2 cellular contexts compared by ENCODE assay signal in genomic region chr6:103893082-103893481, GRCh38.
TF ChIP-seq lines count a peak whose summit lies in the region.

No MANE protein-coding gene starts in this region.

TF ChIP-seq in SK-N-SH, 30 proteins besides CTCF, POLR2A, EP300 and RAD21:
- no peak for TF ChIP-seq RFX5 (IDR thresholded peaks at IDR 0.05; ENCODE audit: low read length)
- TF ChIP-seq NFIC (IDR thresholded peaks at IDR 0.05; ENCODE audit: borderline replicate concordance), result no peak
- no peak for TF ChIP-seq TAF1 (IDR thresholded peaks at IDR 0.05; ENCODE audit: borderline replicate concordance, low read depth, low read length)
- TF ChIP-seq FOXJ3 (CRISPR knock-in tag; IDR thresholded peaks at IDR 0.05), result no peak
- TF ChIP-seq SIN3A (IDR thresholded peaks at IDR 0.05; ENCODE audit: borderline replicate concordance, low read depth, low read length), result no peak
- TF ChIP-seq, protein P1, sequence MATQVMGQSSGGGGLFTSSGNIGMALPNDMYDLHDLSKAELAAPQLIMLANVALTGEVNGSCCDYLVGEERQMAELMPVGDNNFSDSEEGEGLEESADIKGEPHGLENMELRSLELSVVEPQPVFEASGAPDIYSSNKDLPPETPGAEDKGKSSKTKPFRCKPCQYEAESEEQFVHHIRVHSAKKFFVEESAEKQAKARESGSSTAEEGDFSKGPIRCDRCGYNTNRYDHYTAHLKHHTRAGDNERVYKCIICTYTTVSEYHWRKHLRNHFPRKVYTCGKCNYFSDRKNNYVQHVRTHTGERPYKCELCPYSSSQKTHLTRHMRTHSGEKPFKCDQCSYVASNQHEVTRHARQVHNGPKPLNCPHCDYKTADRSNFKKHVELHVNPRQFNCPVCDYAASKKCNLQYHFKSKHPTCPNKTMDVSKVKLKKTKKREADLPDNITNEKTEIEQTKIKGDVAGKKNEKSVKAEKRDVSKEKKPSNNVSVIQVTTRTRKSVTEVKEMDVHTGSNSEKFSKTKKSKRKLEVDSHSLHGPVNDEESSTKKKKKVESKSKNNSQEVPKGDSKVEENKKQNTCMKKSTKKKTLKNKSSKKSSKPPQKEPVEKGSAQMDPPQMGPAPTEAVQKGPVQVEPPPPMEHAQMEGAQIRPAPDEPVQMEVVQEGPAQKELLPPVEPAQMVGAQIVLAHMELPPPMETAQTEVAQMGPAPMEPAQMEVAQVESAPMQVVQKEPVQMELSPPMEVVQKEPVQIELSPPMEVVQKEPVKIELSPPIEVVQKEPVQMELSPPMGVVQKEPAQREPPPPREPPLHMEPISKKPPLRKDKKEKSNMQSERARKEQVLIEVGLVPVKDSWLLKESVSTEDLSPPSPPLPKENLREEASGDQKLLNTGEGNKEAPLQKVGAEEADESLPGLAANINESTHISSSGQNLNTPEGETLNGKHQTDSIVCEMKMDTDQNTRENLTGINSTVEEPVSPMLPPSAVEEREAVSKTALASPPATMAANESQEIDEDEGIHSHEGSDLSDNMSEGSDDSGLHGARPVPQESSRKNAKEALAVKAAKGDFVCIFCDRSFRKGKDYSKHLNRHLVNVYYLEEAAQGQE (IDR thresholded peaks at IDR 0.05; ENCODE audit: low read depth, low read length), result no peak
- TF ChIP-seq SMC3 (IDR thresholded peaks at IDR 0.05; ENCODE audit: low read depth, low read length), result no peak
- no peak for TF ChIP-seq IRF3 (IDR thresholded peaks at IDR 0.05; ENCODE audit: low read depth, low read length)
- TF ChIP-seq RXRA (IDR thresholded peaks at IDR 0.05; ENCODE audit: borderline replicate concordance, low read depth), result no peak
- TF ChIP-seq USF1 (IDR thresholded peaks at IDR 0.05; ENCODE audit: borderline replicate concordance, low read depth), result no peak
- no peak for TF ChIP-seq TEAD4 (IDR thresholded peaks at IDR 0.05; ENCODE audit: borderline replicate concordance, insufficient read depth)
- TF ChIP-seq USF2 (IDR thresholded peaks at IDR 0.05; ENCODE audit: borderline replicate concordance, low read depth, low read length), result no peak
- TF ChIP-seq TCF12 (IDR thresholded peaks at IDR 0.05), result no peak
- TF ChIP-seq, protein P2, sequence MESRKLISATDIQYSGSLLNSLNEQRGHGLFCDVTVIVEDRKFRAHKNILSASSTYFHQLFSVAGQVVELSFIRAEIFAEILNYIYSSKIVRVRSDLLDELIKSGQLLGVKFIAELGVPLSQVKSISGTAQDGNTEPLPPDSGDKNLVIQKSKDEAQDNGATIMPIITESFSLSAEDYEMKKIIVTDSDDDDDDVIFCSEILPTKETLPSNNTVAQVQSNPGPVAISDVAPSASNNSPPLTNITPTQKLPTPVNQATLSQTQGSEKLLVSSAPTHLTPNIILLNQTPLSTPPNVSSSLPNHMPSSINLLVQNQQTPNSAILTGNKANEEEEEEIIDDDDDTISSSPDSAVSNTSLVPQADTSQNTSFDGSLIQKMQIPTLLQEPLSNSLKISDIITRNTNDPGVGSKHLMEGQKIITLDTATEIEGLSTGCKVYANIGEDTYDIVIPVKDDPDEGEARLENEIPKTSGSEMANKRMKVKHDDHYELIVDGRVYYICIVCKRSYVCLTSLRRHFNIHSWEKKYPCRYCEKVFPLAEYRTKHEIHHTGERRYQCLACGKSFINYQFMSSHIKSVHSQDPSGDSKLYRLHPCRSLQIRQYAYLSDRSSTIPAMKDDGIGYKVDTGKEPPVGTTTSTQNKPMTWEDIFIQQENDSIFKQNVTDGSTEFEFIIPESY (IDR thresholded peaks at IDR 0.05; ENCODE audit: borderline replicate concordance, low read depth), result no peak
- TF ChIP-seq NRF1 (IDR thresholded peaks at IDR 0.05; ENCODE audit: low read depth, low read length), result no peak

TF ChIP-seq in endothelial cell of umbilical vein, 7 proteins besides CTCF, POLR2A, EP300 and RAD21:
- no peak for TF ChIP-seq POLR2AphosphoS5 (IDR thresholded peaks at IDR 0.05; ENCODE audit: insufficient read depth, low read depth, low read length)
- peak; percentile 42 for TF ChIP-seq FOS (IDR thresholded peaks at IDR 0.05; ENCODE audit: borderline replicate concordance, insufficient read depth, low read length)
- no peak for TF ChIP-seq MYC (IDR thresholded peaks at IDR 0.05; ENCODE audit: low read depth, low read length)
- TF ChIP-seq MAX (IDR thresholded peaks at IDR 0.05; ENCODE audit: insufficient read depth, insufficient read length), result no peak
- no peak for TF ChIP-seq EZH2 (IDR thresholded peaks at IDR 0.05; ENCODE audit: borderline replicate concordance, low read depth, low read length, severe bottlenecking)
- no peak for TF ChIP-seq JUN (IDR thresholded peaks at IDR 0.05; ENCODE audit: borderline replicate concordance, insufficient read depth, insufficient read length, low read depth)
- peak; percentile 21 for TF ChIP-seq GATA2 (IDR thresholded peaks at IDR 0.05; ENCODE audit: insufficient read depth, insufficient read length, low read depth, low read length)
